ENCODE assay signal across 14 cellular contexts in genomic region chr20:17228624-17229061, GRCh38. TPM values are rescaled to one million over a fixed set of nuclear protein-coding genes. Genes with fewer than 3 reads are reported as not detected.
DNase-seq lines count a peak whose midpoint lies in the region; ATAC-seq and TF ChIP-seq lines count a peak whose summit lies in the region.
"Had no signal": no experiment of that assay in that cellular context is flagged by ENCODE, and none has a peak within 500 bp of the region (broad histone marks: within the 10 kb centered on the region; RNA-seq: fewer than 3 reads in every experiment).

No MANE protein-coding gene starts in this region.

- no peak overlapping the region for H3K4me3 Mint-ChIP-seq in activated naive CD4-positive, alpha-beta T cell treated with anti-CD3 and anti-CD28 coated beads, Interleukin-2, amount 10 ng/mL, durations not matched to agents 7 days and 5 days
- H3K4me3 Mint-ChIP-seq: activated naive CD4-positive, alpha-beta T cell treated with anti-CD3 and anti-CD28 coated beads, Interleukin-2, amount 50 U/mL, for 24 hours had no signal

- no peak overlapping the region for H3K27ac Mint-ChIP-seq in activated naive CD4-positive, alpha-beta T cell treated with anti-CD3 and anti-CD28 coated beads, Interleukin-2, amount 10 ng/mL, durations not matched to agents 7 days and 5 days
- H3K27ac Mint-ChIP-seq: activated naive CD4-positive, alpha-beta T cell treated with anti-CD3 and anti-CD28 coated beads, Interleukin-2, amount 50 U/mL, for 24 hours had no signal

- no peak overlapping the region for H3K9ac ChIP-seq in HUES6 (ENCODE audit: low read length)

- H3K9me3 Mint-ChIP-seq in activated naive CD4-positive, alpha-beta T cell treated with anti-CD3 and anti-CD28 coated beads, Interleukin-2, amount 10 ng/mL, durations not matched to agents 7 days and 5 days, result peaks cover 1% of the 10 kb centered on the region

- H3K4me1 Mint-ChIP-seq in activated naive CD4-positive, alpha-beta T cell treated with anti-CD3 and anti-CD28 coated beads, Interleukin-2, amount 10 ng/mL, durations not matched to agents 7 days and 5 days, result no peaks in the 10 kb centered on the region

- ATAC-seq in RWPE2 (ENCODE audit: low read depth) (no peak), HG03378 (IDR thresholded peaks at IDR 0.05; ENCODE audit: unreplicated experiment) (no peak)
- ATAC-seq: mucosa of descending colon had no signal

- TF ChIP-seq CTCF in BE2C (IDR thresholded peaks at IDR 0.05; ENCODE audit: low read depth, low read length) (no peak), RWPE2 (IDR thresholded peaks at IDR 0.05; ENCODE audit: poor library complexity, severe bottlenecking) (no peak), foreskin fibroblast (IDR thresholded peaks at IDR 0.05; ENCODE audit: low read depth, low read length) (no peak)

- DNase-seq in BE2C (peak; percentile 9), RWPE2 (ENCODE audit: low spot score) (peak; percentile 53), left kidney (ENCODE audit: low read depth, low spot score) (peak; percentile 10), foreskin fibroblast (no peak), NAMALWA (ENCODE audit: low spot score) (no peak)
- DNase-seq in activated naive CD4-positive, alpha-beta T cell treated with anti-CD3 and anti-CD28 coated beads, Interleukin-2, amount 10 ng/mL, durations not matched to agents 7 days and 5 days, result no peak
- DNase-seq: activated CD4-positive, alpha-beta T cell treated with anti-CD3 and anti-CD28 coated beads, Interleukin-2, amount 50 U/mL, for 1 hour; NCI-H2107 had no signal

- no peak overlapping the region for H3K27ac ChIP-seq in HUES6 (ENCODE audit: low read depth, low read length)
- H3K27ac ChIP-seq in RWPE2 (ENCODE audit: poor library complexity, severe bottlenecking), result no peak overlapping the region
- H3K27ac ChIP-seq: coronary artery had no signal

- H3K4me3 ChIP-seq in BE2C (ENCODE audit: low read depth, low read length) (no peak overlapping the region), HUES6 (ENCODE audit: low read depth, low read length) (peak overlapping the region; percentile 54), RWPE2 (ENCODE audit: severe bottlenecking) (no peak overlapping the region), foreskin fibroblast (ENCODE audit: low read depth in 1 of 2, low read length in 2 of 2) (no peak overlapping the region)
- H3K4me3 ChIP-seq: coronary artery, mucosa of descending colon, smooth muscle cell had no signal

- peaks cover 46% of the 10 kb centered on the region for H3K27me3 Mint-ChIP-seq in activated naive CD4-positive, alpha-beta T cell treated with anti-CD3 and anti-CD28 coated beads, Interleukin-2, amount 10 ng/mL, durations not matched to agents 7 days and 5 days

- H3K27me3 ChIP-seq in BE2C (peaks cover 50% of the 10 kb centered on the region), HUES6 (ENCODE audit: control insufficient read depth, insufficient read depth, low read length) (peaks cover 58% of the 10 kb centered on the region), RWPE2 (ENCODE audit: insufficient read depth, poor library complexity, severe bottlenecking) (peaks cover 74% of the 10 kb centered on the region)

- H3K4me1 ChIP-seq in BE2C (no peaks in the 10 kb centered on the region; the same call in 1 of the 2 replicates), HUES6 (ENCODE audit: control insufficient read depth, insufficient read depth, low read length) (peaks cover 19% of the 10 kb centered on the region), RWPE2 (ENCODE audit: insufficient read depth, poor library complexity, severe bottlenecking) (no peaks in the 10 kb centered on the region)

- CTCF ChIA-PET in activated naive CD4-positive, alpha-beta T cell treated with anti-CD3 and anti-CD28 coated beads, Interleukin-2, amount 10 ng/mL, durations not matched to agents 7 days and 5 days (lab: Charles Lee), result no interaction called here

- H3K36me3 ChIP-seq in BE2C (no peaks in the 10 kb centered on the region), HUES6 (ENCODE audit: control insufficient read depth, insufficient read depth, low read length) (no peaks in the 10 kb centered on the region), RWPE2 (ENCODE audit: low read depth) (no peaks in the 10 kb centered on the region)

- H3K9me3 ChIP-seq in BE2C (no peaks in the 10 kb centered on the region), HUES6 (ENCODE audit: control insufficient read depth, insufficient read depth, low read depth, low read length) (no peaks in the 10 kb centered on the region), RWPE2 (ENCODE audit: severe bottlenecking) (no peaks in the 10 kb centered on the region)
- H3K9me3 ChIP-seq: mucosa of descending colon had no signal

- no peaks in the 10 kb centered on the region for H3K36me3 Mint-ChIP-seq in activated naive CD4-positive, alpha-beta T cell treated with anti-CD3 and anti-CD28 coated beads, Interleukin-2, amount 10 ng/mL, durations not matched to agents 7 days and 5 days

RNA-seq across cellular contexts. Expression of gene PCSK2, which starts 1.8 kb away (rescaled TPM):
- 0.12 TPM for polyA plus RNA-seq in BE2C (2012; ENCODE audit: insufficient read depth, insufficient read length, low read depth)
- polyA plus RNA-seq: smooth muscle cell had no signal

Comparison
In these comparisons a context has a peak if more than half of its experiments do, and no peak if none do; other contexts are left out.
1. DNase-seq: peak in BE2C (single experiment), RWPE2 (single experiment) and left kidney (single experiment); none in foreskin fibroblast (0 of 2), NAMALWA (single experiment) and activated naive CD4-positive, alpha-beta T cell treated with anti-CD3 and anti-CD28 coated beads, Interleukin-2, amount 10 ng/mL, durations not matched to agents 7 days and 5 days (single experiment).